8 cellular contexts compared by ENCODE assay signal in the genomic region with DNA sequence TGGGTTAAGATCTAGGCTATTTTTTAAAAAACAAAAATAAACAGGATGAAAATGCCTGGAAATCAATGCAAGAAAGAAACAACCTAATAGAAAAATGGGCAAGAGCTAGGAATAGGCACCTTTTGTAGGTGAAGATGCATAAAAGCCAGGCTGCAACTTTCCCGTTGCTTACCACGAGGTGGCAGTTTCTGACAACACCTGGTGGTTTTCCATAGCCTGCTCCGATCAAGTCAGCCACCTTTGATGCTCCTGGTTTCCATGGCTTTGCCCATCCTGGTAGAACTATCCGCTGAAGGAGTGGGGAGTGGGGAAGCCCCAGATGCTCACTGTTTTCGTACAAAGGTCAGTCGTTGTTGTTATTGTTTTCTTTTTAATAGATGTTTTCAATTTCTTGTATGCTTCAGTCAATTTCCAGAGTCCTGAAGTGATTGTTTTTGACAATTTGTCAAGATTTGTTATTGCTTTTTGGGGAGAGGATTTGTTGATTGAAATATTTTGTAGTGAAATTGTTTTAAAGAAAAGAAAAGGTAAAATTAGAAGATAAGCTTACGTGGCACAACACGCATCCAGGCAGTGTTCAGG. TPM values are rescaled to one million over a fixed set of nuclear protein-coding genes. Genes with fewer than 3 reads are reported as not detected.
DNase-seq lines count a peak whose midpoint lies in the region; ATAC-seq and TF ChIP-seq lines count a peak whose summit lies in the region.

No MANE protein-coding gene starts in this region.

- H3K9me3 Mint-ChIP-seq in CD14-positive monocyte: peaks cover 3 to 9% (median 4%) of the 10 kb centered on the region in 7 donors

- ATAC-seq in GM18909 (IDR thresholded peaks at IDR 0.05; ENCODE audit: poor library complexity, unreplicated experiment) (no peak), GM21367 (IDR thresholded peaks at IDR 0.05; ENCODE audit: unreplicated experiment) (no peak), GM19328 (IDR thresholded peaks at IDR 0.05; ENCODE audit: unreplicated experiment) (no peak)

- H2AK5ac ChIP-seq in mesendoderm (ENCODE audit: low read length): no peak overlapping the region

- no peak overlapping the region for H3K4ac ChIP-seq in mesendoderm (ENCODE audit: low read depth, low read length)

- no peak overlapping the region for H4K5ac ChIP-seq in mesendoderm (ENCODE audit: low read length)

- H2BK15ac ChIP-seq in mesendoderm (replicated peaks; ENCODE audit: low read depth): no peak overlapping the region

- H3K9ac ChIP-seq in mesendoderm (ENCODE audit: low read length): no peak overlapping the region

- no peak overlapping the region for H3K27ac ChIP-seq in mesendoderm (ENCODE audit: low read depth, low read length)

- no peak overlapping the region for H2BK5ac ChIP-seq in mesendoderm (ENCODE audit: low read length)

- DNase-seq in ELF-1 (ENCODE audit: low read depth, low spot score) (peak; percentile 69), NCI-H146 treated with DMSO at 0.1 percent for 48 hours (lab: John Stamatoyannopoulos, UW; ENCODE audit: unreplicated experiment) (peak; percentile 41), amniotic epithelial cell (ENCODE audit: low read depth) (peak; percentile 34), mesendoderm (peak; percentile 83), CD14-positive monocyte (ENCODE audit: low spot score) (no peak)

- H3K79me2 ChIP-seq in mesendoderm (ENCODE audit: control insufficient read depth, insufficient read depth, low read length): no peaks in the 10 kb centered on the region

- H3K79me1 ChIP-seq in mesendoderm (ENCODE audit: low read length): no peaks in the 10 kb centered on the region

- no peak overlapping the region for H3K56ac ChIP-seq in mesendoderm (ENCODE audit: low read length)

- TF ChIP-seq CTCF in CD14-positive monocyte (IDR thresholded peaks at IDR 0.05): no peak

- intact Hi-C loops in CD14-positive monocyte (cut with micrococcal nuclease): no loop called here

- H3K36me3 Mint-ChIP-seq in CD14-positive monocyte: no peaks in the 10 kb centered on the region

- no peak overlapping the region for H4K8ac ChIP-seq in mesendoderm (ENCODE audit: low read depth, low read length)

- no peak overlapping the region for H3K27ac Mint-ChIP-seq in CD14-positive monocyte

- peaks cover 3 to 10% (median 7%) of the 10 kb centered on the region in 3 donors for H3K27me3 Mint-ChIP-seq in CD14-positive monocyte (ENCODE audit: low read depth in 3 of 3)

- no peaks in the 10 kb centered on the region for H3K36me3 ChIP-seq in mesendoderm (ENCODE audit: control insufficient read depth, insufficient read depth, low read length)

- H3K4me1 ChIP-seq in mesendoderm (ENCODE audit: control insufficient read depth, low read depth, low read length): no peaks in the 10 kb centered on the region

- H3K23ac ChIP-seq in mesendoderm (ENCODE audit: low read length): no peak overlapping the region

- H3K18ac ChIP-seq in mesendoderm (ENCODE audit: low read length): no peak overlapping the region

- no peak overlapping the region for H3K4me2 ChIP-seq in mesendoderm (ENCODE audit: low read length)

- no peak overlapping the region for H3K4me3 Mint-ChIP-seq in CD14-positive monocyte

- H2BK120ac ChIP-seq in mesendoderm (ENCODE audit: low read depth, low read length): no peak overlapping the region

- H3K4me3 ChIP-seq in mesendoderm (ENCODE audit: low read length): no peak overlapping the region

- no peaks in the 10 kb centered on the region for H3K4me1 Mint-ChIP-seq in CD14-positive monocyte

- no peaks in the 10 kb centered on the region for H3K27me3 ChIP-seq in mesendoderm (ENCODE audit: insufficient read depth, low read length, poor library complexity)

- WGBS in mesendoderm (ENCODE audit: extremely low coverage, insufficient coverage, low lambda C conversion rate): 100% methylated on average over 1 of the region's 8 CpGs

RNA-seq across cellular contexts. Expression of gene UBE2Q1, which starts 24.1 kb away (rescaled TPM):
- polyA plus RNA-seq in mesendoderm (2013, experiment 1 of 2): 53.4 TPM
- 52.6 TPM for polyA plus RNA-seq in mesendoderm (2013, experiment 2 of 2)
- 1 to 10 TPM; 6.4 to 8.4 TPM for polyA plus RNA-seq in CD14-positive monocyte

RNA-seq across cellular contexts. Expression of gene SHE, which starts 32.1 kb away (rescaled TPM):
- polyA plus RNA-seq in mesendoderm (2013, experiment 1 of 2): 0.17 TPM
- 0.14 TPM for polyA plus RNA-seq in mesendoderm (2013, experiment 2 of 2)
- polyA plus RNA-seq in CD14-positive monocyte: not detected

RNA-seq across cellular contexts. Expression of gene TDRD10, which starts 32.3 kb away (rescaled TPM):
- 0.07 TPM for polyA plus RNA-seq in mesendoderm (2013, experiment 1 of 2)
- 0.10 TPM for polyA plus RNA-seq in mesendoderm (2013, experiment 2 of 2)
- not detected for polyA plus RNA-seq in CD14-positive monocyte

RNA-seq across cellular contexts. Expression of gene CHRNB2, which starts 33.2 kb away (rescaled TPM):
- 0.51 TPM for polyA plus RNA-seq in mesendoderm (2013, experiment 1 of 2)
- polyA plus RNA-seq in mesendoderm (2013, experiment 2 of 2): 0.55 TPM
- not detected for polyA plus RNA-seq in CD14-positive monocyte
